In the genomic region with DNA sequence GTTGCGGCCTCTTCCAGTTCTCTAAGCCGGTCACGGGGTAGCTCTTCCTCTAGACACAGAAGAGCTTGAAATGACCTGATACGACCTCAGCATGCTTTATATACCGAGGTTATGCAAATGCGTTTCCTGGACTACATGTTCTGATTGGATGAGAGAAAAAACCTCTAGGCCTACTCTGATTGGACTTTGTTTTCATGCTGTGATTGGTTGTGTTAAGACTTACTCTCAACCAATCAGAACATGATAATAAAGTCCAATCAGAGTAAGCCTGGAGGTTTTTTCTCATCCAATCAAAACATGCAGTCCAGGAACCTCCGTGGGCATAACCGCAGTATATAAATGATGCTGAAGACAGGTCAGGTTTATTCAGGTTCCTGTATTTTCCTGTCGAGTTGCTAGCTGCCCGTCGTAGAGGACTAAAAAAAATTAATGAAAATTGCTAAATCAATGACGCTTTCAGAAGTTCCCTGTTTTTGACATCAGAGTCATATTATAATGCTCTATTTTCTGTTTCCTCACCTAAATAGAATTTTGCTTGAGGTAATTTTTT, we compare ENCODE assay signal across 18 cellular contexts.
DNase-seq lines count a peak whose midpoint lies in the region; ATAC-seq, FAIRE-seq and TF ChIP-seq lines count a peak whose summit lies in the region.
"Had no signal": no experiment of that assay in that cellular context is flagged by ENCODE, and none has a peak within 500 bp of the region (broad histone marks: within the 10 kb centered on the region; RNA-seq: fewer than 3 reads in every experiment).

No MANE protein-coding gene starts in this region.

- 93% methylated on average over 12 of the region's 12 CpGs for WGBS in mammary epithelial cell (ENCODE audit: low coverage, missing lambda C conversion rate)
- 62 to 64% methylated on average over 12 of the region's 12 CpGs for WGBS in testis, 2 donors
- 84 to 86% (median 85%) methylated on average over 12 of the region's 12 CpGs for WGBS in stomach, 5 donors

- no peaks in the 10 kb centered on the region for H3K79me2 ChIP-seq in mammary epithelial cell (ENCODE audit: insufficient read depth, low read length)

- CTCF ChIA-PET in mammary epithelial cell (lab: Charles Lee; ENCODE audit: low non-redundant PET) = no interaction called here

- dilution Hi-C loops in mammary epithelial cell (cut with HindIII; ENCODE audit: low sequenced_read_pairs) = no loop called here

- no peak for TF ChIP-seq CTCF in mammary epithelial cell (conservative IDR thresholded peaks at IDR 0.05 in 1 of 2, IDR thresholded peaks at IDR 0.05 in 1 of 2; ENCODE audit: extremely low read depth in 1 of 2, insufficient read depth in 1 of 2, low read depth in 1 of 2, low read length in 2 of 2)
- TF ChIP-seq CTCF in breast epithelium (IDR thresholded peaks at IDR 0.05) = no peak
- no peak for TF ChIP-seq CTCF in bronchial epithelial cell (IDR thresholded peaks at IDR 0.05; ENCODE audit: insufficient read depth, low read length, severe bottlenecking)
- TF ChIP-seq CTCF in testis (IDR thresholded peaks at IDR 0.05) = no peak
- TF ChIP-seq CTCF in stomach (IDR thresholded peaks at IDR 0.05) = no peak

- H3K27me3 ChIP-seq in mammary epithelial cell (ENCODE audit: insufficient read depth, low read length) = no peaks in the 10 kb centered on the region
- no peaks in the 10 kb centered on the region for H3K27me3 ChIP-seq in breast epithelium
- no peaks in the 10 kb centered on the region for H3K27me3 ChIP-seq in bronchial epithelial cell (ENCODE audit: control insufficient read depth, insufficient read depth, low read length)
- H3K27me3 ChIP-seq in testis = no peaks in the 10 kb centered on the region
- peaks cover 0 to 7% (median 0%) of the 10 kb centered on the region in 3 donors for H3K27me3 ChIP-seq in stomach

- H3K4me3 ChIP-seq in mammary epithelial cell (replicated peaks in 1 of 3; ENCODE audit: insufficient read depth in 1 of 3, low read depth in 2 of 3, low read length in 3 of 3) (no peak overlapping the region), breast epithelium (no peak overlapping the region), bronchial epithelial cell (ENCODE audit: low read depth, low read length) (no peak overlapping the region), testis (peak overlapping the region; percentile 39 to 53), stomach (no peak overlapping the region)
- H3K4me3 ChIP-seq: BLaER1 treated with 17β-estradiol and CSF1 and Interleukin-3, amounts not matched to agents 10 nM and 100 nM; PC-9 had no signal

- BruUV-seq in mammary epithelial cell (replicated peaks; lab: Mats Ljungman, UMichigan) = no TSS peak

- H3K4me1 ChIP-seq in mammary epithelial cell (ENCODE audit: insufficient read depth, low read length) = no peaks in the 10 kb centered on the region
- H3K4me1 ChIP-seq in breast epithelium = no peaks in the 10 kb centered on the region
- no peaks in the 10 kb centered on the region for H3K4me1 ChIP-seq in testis
- H3K4me1 ChIP-seq in stomach = no peaks in the 10 kb centered on the region

- DNase-seq in mammary epithelial cell = peak; percentile 5
- DNase-seq in breast epithelium (ENCODE audit: low spot score in 2 of 2) = no peak
- no peak for DNase-seq in bronchial epithelial cell (ENCODE audit: low read depth)
- peak; percentile 1 for DNase-seq in kidney tubule cell (ENCODE audit: low spot score)
- DNase-seq in testis = peak; percentile 82
- DNase-seq in stomach = no peak
- DNase-seq: COR-L47, DMS153, NCI-H1092 treated with DMSO at 0.1 percent for 48 hours, NCI-H1694 treated with DMSO at 0.1 percent for 48 hours, NCI-H748 treated with DMSO at 0.1 percent for 48 hours had no signal

- in situ Hi-C loops in mammary epithelial cell (cut with MboI; ENCODE audit: low sequenced_read_pairs in 2 of 2) = no loop called here

- H4K20me1 ChIP-seq in mammary epithelial cell (ENCODE audit: insufficient read depth, low read length) = no peaks in the 10 kb centered on the region
- H4K20me1 ChIP-seq: BLaER1 treated with 17β-estradiol and CSF1 and Interleukin-3, amounts not matched to agents 10 nM and 100 nM had no signal

- intact Hi-C loops in mammary epithelial cell (cut with micrococcal nuclease) (no loop called here), breast epithelium (cut with DNase I; ENCODE audit: low total_unique reads) (no loop called here), testis (cut with DNase I; ENCODE audit: low total_unique reads) (no loop called here), stomach (cut with DNase I; ENCODE audit: low total_unique reads) (no loop called here)

- H2AFZ ChIP-seq in mammary epithelial cell (ENCODE audit: low read depth, low read length) = no peak overlapping the region
- H2AFZ ChIP-seq: PC-9 had no signal

- no peak overlapping the region for H3K4me2 ChIP-seq in mammary epithelial cell (ENCODE audit: insufficient read depth, low read depth, low read length)
- H3K4me2 ChIP-seq: BLaER1 treated with 17β-estradiol and CSF1 and Interleukin-3, amounts not matched to agents 10 nM and 100 nM; PC-9 had no signal

- peak; percentile 52 for FAIRE-seq in bronchial epithelial cell (lab: Jason Lieb, UNC)
- FAIRE-seq: GM18507, H1 had no signal

- H3K9me3 ChIP-seq in mammary epithelial cell (replicated peaks; ENCODE audit: insufficient read depth, low read length) (no peaks in the 10 kb centered on the region), breast epithelium (peaks cover 0 to 7% of the 10 kb centered on the region in 2 donors), testis (no peaks in the 10 kb centered on the region), stomach (peaks cover 0 to 21% (median 15%) of the 10 kb centered on the region in 4 donors)

- no peak overlapping the region for H3K27ac ChIP-seq in mammary epithelial cell (ENCODE audit: insufficient read depth, low read depth, low read length)
- no peak overlapping the region for H3K27ac ChIP-seq in breast epithelium
- H3K27ac ChIP-seq in testis = no peak overlapping the region
- H3K27ac ChIP-seq in stomach = no peak overlapping the region
- H3K27ac ChIP-seq: BLaER1 treated with 17β-estradiol and CSF1 and Interleukin-3, amounts not matched to agents 10 nM and 100 nM; PC-9 had no signal

- no peak overlapping the region for H3K9ac ChIP-seq in mammary epithelial cell (ENCODE audit: insufficient read depth, low read length)
- H3K9ac ChIP-seq: BLaER1 treated with 17β-estradiol and CSF1 and Interleukin-3, amounts not matched to agents 10 nM and 100 nM had no signal

- H3K36me3 ChIP-seq in mammary epithelial cell (ENCODE audit: insufficient read depth, low read length) (no peaks in the 10 kb centered on the region), breast epithelium (no peaks in the 10 kb centered on the region), bronchial epithelial cell (ENCODE audit: control insufficient read depth, insufficient read depth, low read length) (no peaks in the 10 kb centered on the region), testis (ENCODE audit: low read depth, missing control alignments) (no peaks in the 10 kb centered on the region), stomach (no peaks in the 10 kb centered on the region)
- H3K36me3 ChIP-seq: BLaER1 treated with 17β-estradiol and CSF1 and Interleukin-3, amounts not matched to agents 10 nM and 100 nM had no signal

- no peak for TF ChIP-seq POLR2A in breast epithelium (IDR thresholded peaks at IDR 0.05)
- TF ChIP-seq POLR2A in testis (IDR thresholded peaks at IDR 0.05) = peak; percentile 45
- TF ChIP-seq POLR2A in stomach (IDR thresholded peaks at IDR 0.05) = no peak

- TF ChIP-seq EP300 in stomach (IDR thresholded peaks at IDR 0.05) = no peak

- ATAC-seq in GM19452 (IDR thresholded peaks at IDR 0.05; ENCODE audit: unreplicated experiment) (no peak), GM21423 (IDR thresholded peaks at IDR 0.05; ENCODE audit: unreplicated experiment) (no peak)
- ATAC-seq: Right ventricle myocardium inferior had no signal

Comparison
In these comparisons a context has a peak if more than half of its experiments do, and no peak if none do; other contexts are left out.
1. DNase-seq: peak in mammary epithelial cell (single experiment), kidney tubule cell (single experiment) and testis (single experiment); none in breast epithelium (0 of 2), bronchial epithelial cell (single experiment) and stomach (single experiment).
2. H3K4me3 ChIP-seq: peak in testis (2 of 2); none in mammary epithelial cell (0 of 3), breast epithelium (0 of 3), bronchial epithelial cell (single experiment) and stomach (0 of 4).